ENCODE assay signal across 12 cellular contexts in genomic region chr2:46858697-46859080, GRCh38. TPM values are rescaled to one million over a fixed set of nuclear protein-coding genes. Genes with fewer than 3 reads are reported as not detected.
DNase-seq lines count a peak whose midpoint lies in the region; ATAC-seq, FAIRE-seq and TF ChIP-seq lines count a peak whose summit lies in the region.
"Had no signal": no experiment of that assay in that cellular context is flagged by ENCODE, and none has a peak within 500 bp of the region (broad histone marks: within the 10 kb centered on the region; RNA-seq: fewer than 3 reads in every experiment).

No MANE protein-coding gene starts in this region.

- no peak overlapping the region for H3K4me3 Mint-ChIP-seq in neural progenitor cell
- H3K4me3 Mint-ChIP-seq: CD4-positive, alpha-beta memory T cell had no signal

- H3K79me2 ChIP-seq in GM23248 (ENCODE audit: insufficient read depth): peaks cover 11% of the 10 kb centered on the region
- no peaks in the 10 kb centered on the region for H3K79me2 ChIP-seq in K562 (ENCODE audit: control insufficient read depth, insufficient read depth, low read length)
- H3K79me2 ChIP-seq in neural progenitor cell (ENCODE audit: low read depth): no peaks in the 10 kb centered on the region

- no TSS peak for BruUV-seq in K562 (replicated peaks; lab: Mats Ljungman, UMichigan)

- no peak overlapping the region for H3K4me3 ChIP-seq in GM23248
- no peak overlapping the region for H3K4me3 ChIP-seq in K562
- no peak overlapping the region for H3K4me3 ChIP-seq in left lung
- H3K4me3 ChIP-seq in thoracic aorta: no peak overlapping the region
- H3K4me3 ChIP-seq in neural progenitor cell: no peak overlapping the region

- in situ Hi-C loops in GM23248 (cut with MboI) (no loop called here), K562 (cut with MboI) (no loop called here)

- H3K27ac Mint-ChIP-seq in neural progenitor cell: no peak overlapping the region
- H3K27ac Mint-ChIP-seq: CD4-positive, alpha-beta memory T cell had no signal

- peak overlapping the region; percentile 76 for H3K9ac ChIP-seq in GM23248
- no peak overlapping the region for H3K9ac ChIP-seq in K562 (ENCODE audit: insufficient read depth in 1 of 2, low read depth in 2 of 2, low read length in 2 of 2)
- no peak overlapping the region for H3K9ac ChIP-seq in neural progenitor cell

- no peak for TF ChIP-seq CTCF in K562 (IDR thresholded peaks at IDR 0.05 in 2 of 3, conservative IDR thresholded peaks at IDR 0.05 in 1 of 3; ENCODE audit: insufficient read depth in 2 of 3, low read depth in 1 of 3, low read length in 3 of 3)
- no peak for TF ChIP-seq CTCF in left lung (IDR thresholded peaks at IDR 0.05)
- TF ChIP-seq CTCF in thoracic aorta (IDR thresholded peaks at IDR 0.05): no peak
- TF ChIP-seq CTCF in neural progenitor cell (IDR thresholded peaks at IDR 0.05): no peak

- no peaks in the 10 kb centered on the region for H3K9me1 ChIP-seq in K562 (ENCODE audit: control insufficient read depth, insufficient read depth, low read length)

- no peak for TF ChIP-seq POLR2A in K562 (conservative IDR thresholded peaks at IDR 0.05)

- peaks cover 6% of the 10 kb centered on the region for H3K27me3 Mint-ChIP-seq in neural progenitor cell (ENCODE audit: insufficient read depth, low read depth)

- CTCF ChIA-PET in K562 (lab: Yijun Ruan, JAX; ENCODE audit: low intra/inter-chr PET ratio): no interaction called here

- H4K20me1 ChIP-seq in GM23248 (ENCODE audit: insufficient read depth) (no peaks in the 10 kb centered on the region), K562 (replicated peaks; ENCODE audit: control insufficient read depth, insufficient read depth, low read length) (no peaks in the 10 kb centered on the region), neural progenitor cell (ENCODE audit: low read depth) (no peaks in the 10 kb centered on the region)

- DNase-seq in GM23248 (peak; percentile 96), K562 (ENCODE audit: extremely low read depth in 1 of 4, low spot score in 3 of 4) (no peak), left lung (no peak), thoracic aorta (ENCODE audit: low spot score) (no peak), left colon (no peak), germinal center (ENCODE audit: low spot score) (no peak), neural progenitor cell (ENCODE audit: low spot score) (no peak)
- DNase-seq: activated CD8-positive, alpha-beta memory T cell treated with anti-CD3 and anti-CD28 coated beads, Interleukin-2, amount 50 U/mL, for 48 hours; CD4-positive, alpha-beta memory T cell; mesendoderm; stimulated activated naive CD8-positive, alpha-beta T cell treated with anti-CD3 and anti-CD28 coated beads, Interleukin-15, Interleukin-2, amounts not matched to agents 100 U/mL and 50 U/mL, for 24 hours had no signal

- H3K4me2 ChIP-seq in GM23248 (ENCODE audit: unreplicated experiment) (peak overlapping the region; percentile 64), K562 (ENCODE audit: insufficient read depth, low read length) (peak overlapping the region; percentile 27; the same call in 1 of the 2 replicates), neural progenitor cell (no peak overlapping the region)

- no peaks in the 10 kb centered on the region for H3K36me3 ChIP-seq in GM23248 (ENCODE audit: low read depth)
- no peaks in the 10 kb centered on the region for H3K36me3 ChIP-seq in K562 (ENCODE audit: control insufficient read depth, insufficient read depth, low read length)
- H3K36me3 ChIP-seq in left lung: no peaks in the 10 kb centered on the region
- no peaks in the 10 kb centered on the region for H3K36me3 ChIP-seq in thoracic aorta
- no peaks in the 10 kb centered on the region for H3K36me3 ChIP-seq in neural progenitor cell

- no peak for TF ChIP-seq EP300 in K562 (IDR thresholded peaks at IDR 0.05; ENCODE audit: low read length)

- H3K27ac ChIP-seq in GM23248 (peak overlapping the region; percentile 99), K562 (ENCODE audit: extremely low read depth, low read depth, low read length) (no peak overlapping the region), left lung (peak overlapping the region in 1 of 2 donors; percentile 67), thoracic aorta (peak overlapping the region; percentile 36 to 53), neural progenitor cell (no peak overlapping the region)

- H3F3A ChIP-seq in GM23248 (ENCODE audit: insufficient read depth) (peaks cover 67% of the 10 kb centered on the region), neural progenitor cell (ENCODE audit: low read depth) (no peaks in the 10 kb centered on the region)

- no peaks in the 10 kb centered on the region for H3K27me3 ChIP-seq in GM23248 (replicated peaks; ENCODE audit: insufficient read depth)
- H3K27me3 ChIP-seq in K562 (ENCODE audit: control insufficient read depth in 2 of 2, insufficient read depth in 2 of 2, low read length in 2 of 2): peaks cover 0 to 3% of the 10 kb centered on the region in 2 experiments; a peak in 1 of 5 replicates
- no peaks in the 10 kb centered on the region for H3K27me3 ChIP-seq in left lung
- H3K27me3 ChIP-seq in thoracic aorta (replicated peaks; ENCODE audit: insufficient read depth): no peaks in the 10 kb centered on the region
- no peaks in the 10 kb centered on the region for H3K27me3 ChIP-seq in neural progenitor cell

- H3K4me1 ChIP-seq in GM23248 (ENCODE audit: insufficient read depth): peaks cover 68% of the 10 kb centered on the region
- peaks cover 3 to 11% of the 10 kb centered on the region in 2 experiments; a peak in 3 of 5 replicates for H3K4me1 ChIP-seq in K562 (replicated peaks in 1 of 2; ENCODE audit: control insufficient read depth in 2 of 2, insufficient read depth in 2 of 2, low read length in 2 of 2)
- H3K4me1 ChIP-seq in left lung: peaks cover 7 to 24% of the 10 kb centered on the region in 2 donors
- peaks cover 15 to 52% of the 10 kb centered on the region in 2 donors for H3K4me1 ChIP-seq in thoracic aorta (ENCODE audit: control insufficient read depth in 1 of 2, low read depth in 2 of 2)
- H3K4me1 ChIP-seq in neural progenitor cell: no peaks in the 10 kb centered on the region

- 3% methylated on average over 4 of the region's 4 CpGs for WGBS in GM23248 (ENCODE audit: low coverage in 1 of 2, low lambda C conversion rate in 2 of 2, missing lambda C conversion rate in 2 of 2), 2 experiments
- 46% methylated on average over 4 of the region's 4 CpGs for WGBS in K562 (ENCODE audit: insufficient coverage, low coverage, missing lambda C conversion rate)

- peaks cover 5% of the 10 kb centered on the region for H3K4me1 Mint-ChIP-seq in neural progenitor cell
- H3K4me1 Mint-ChIP-seq: CD4-positive, alpha-beta memory T cell had no signal

- no peaks in the 10 kb centered on the region for H3K36me3 Mint-ChIP-seq in neural progenitor cell
- H3K36me3 Mint-ChIP-seq: CD4-positive, alpha-beta memory T cell had no signal

- no peaks in the 10 kb centered on the region for H3K9me2 ChIP-seq in GM23248 (ENCODE audit: insufficient read depth)

- intact Hi-C loops in K562 (cut with micrococcal nuclease) (no loop called here), left lung (cut with DNase I) (no loop called here), left colon (cut with DNase I, micrococcal nuclease) (no loop called here)

- ATAC-seq in K562 (no peak), left lung (peak; percentile 39), thoracic aorta (ENCODE audit: insufficient number of reproducible peaks, low FRiP score, low read depth) (no peak), left colon (no peak), GM19035 (IDR thresholded peaks at IDR 0.05; ENCODE audit: unreplicated experiment) (no peak)
- ATAC-seq: stimulated activated naive CD8-positive, alpha-beta T cell treated with anti-CD3 and anti-CD28 coated beads, Interleukin-15, Interleukin-2, amounts not matched to agents 100 U/mL and 50 U/mL, for 24 hours had no signal

- FAIRE-seq in K562 (lab: Jason Lieb, UNC): no peak

- H2AFZ ChIP-seq in GM23248 (no peak overlapping the region), K562 (ENCODE audit: low read depth, low read length) (peak overlapping the region; percentile 69), neural progenitor cell (replicated peaks) (no peak overlapping the region)

- no peaks in the 10 kb centered on the region for H3K9me3 Mint-ChIP-seq in neural progenitor cell

- H3K9me3 ChIP-seq in GM23248 (ENCODE audit: low read depth) (no peaks in the 10 kb centered on the region), K562 (replicated peaks; ENCODE audit: control insufficient read depth, insufficient read depth, low read depth, low read length) (no peaks in the 10 kb centered on the region), left lung (no peaks in the 10 kb centered on the region), thoracic aorta (no peaks in the 10 kb centered on the region), neural progenitor cell (ENCODE audit: low read depth) (no peaks in the 10 kb centered on the region)

- POLR2A ChIA-PET in K562 (lab: Yijun Ruan, JAX): interaction anchor here (0.7 to 2.3 kb wide), 6 partner anchors 9 to 1386 kb away, joined by 3 to 7 read pairs (median 4); no protein-coding TSS in a partner anchor

- TF ChIP-seq RAD21 in K562 (CRISPR knock-in tag; conservative IDR thresholded peaks at IDR 0.05 in 1 of 2, IDR thresholded peaks at IDR 0.05 in 1 of 2): no peak

RNA-seq across cellular contexts. Expression of gene MCFD2, which starts 56.9 kb away (rescaled TPM):
- total RNA-seq in GM23248 (2014; rRNA removed; shearing (Covaris generic)): 310 and 329 TPM in 2 replicates
- polyA plus RNA-seq in GM23248 (2016; fragmentation: Nextera tagmentation; extraction: Ambion mirVana) (298 and 303 TPM in 2 replicates), K562 (2011; rRNA removed) (165 and 201 TPM in 2 replicates), K562 (2014; fragmentation: Illumina TruSeq; extraction: Trizol) (110 and 123 TPM in 2 replicates), K562 (2014; fragmentation: Nextera tagmentation; extraction: Ambion mirVana) (100 to 1,000 TPM; 217 to 237 TPM), K562 (2014; rRNA removed) (94.0 and 99.3 TPM in 2 replicates)
- total RNA-seq in K562 (2011; cell fraction: chromatin; rRNA removed; ENCODE audit: low replicate concordance): 97.6 and 157 TPM in 2 replicates
- 127 and 128 TPM in 2 replicates for total RNA-seq in K562 (2011; cell fraction: nucleolus; rRNA removed)
- total RNA-seq in K562 (2011; cell fraction: nucleoplasm; rRNA removed): 152 and 201 TPM in 2 replicates
- total RNA-seq in K562 (2014; rRNA removed) (78.6 and 82.9 TPM in 2 replicates), K562 (2014; rRNA removed; fragmentation: Illumina TruSeq; extraction: Trizol) (99.4 and 117 TPM in 2 replicates), K562 (2015; rRNA removed; fragmentation: Illumina TruSeq; extraction: Trizol) (95.8 and 100 TPM in 2 replicates), K562 (2021) (115 and 125 TPM in 2 replicates), left lung (100 to 1,000 TPM in 1 of 2 donors, 10 to 100 TPM in 1; 78.0 to 121 TPM), thoracic aorta (100 to 1,000 TPM in 1 of 2 donors, 10 to 100 TPM in 1; 79.9 to 127 TPM), left colon (10 to 100 TPM; 41.2 to 41.7 TPM), neural progenitor cell (ENCODE audit: low replicate concordance) (90.1 and 111 TPM in 2 replicates)
- polyA plus RNA-seq in K562 (2011; cell fraction: cytosol; rRNA removed): 73.3 and 94.0 TPM in 2 replicates
- 44.7 and 52.8 TPM in 2 replicates for polyA plus RNA-seq in K562 (2011; cell fraction: nucleus; rRNA removed)
- 122 and 156 TPM in 2 replicates for polyA plus RNA-seq in K562 (2012)
- 227 and 238 TPM in 2 replicates for polyA minus RNA-seq in K562 (2011; rRNA and poly(A)+ RNA removed)
- polyA minus RNA-seq in K562 (2011; cell fraction: cytosol; rRNA and poly(A)+ RNA removed): 45.9 and 53.0 TPM in 2 replicates
- polyA minus RNA-seq in K562 (2011; cell fraction: nucleus; rRNA and poly(A)+ RNA removed): 34.2 and 54.3 TPM in 2 replicates

Comparison
In these comparisons a context has a peak if more than half of its experiments do, and no peak if none do; other contexts are left out.
1. H3K27ac ChIP-seq: peak in GM23248 (single experiment) and thoracic aorta (2 of 2); none in K562 (single experiment) and neural progenitor cell (single experiment).